In the genomic region with DNA sequence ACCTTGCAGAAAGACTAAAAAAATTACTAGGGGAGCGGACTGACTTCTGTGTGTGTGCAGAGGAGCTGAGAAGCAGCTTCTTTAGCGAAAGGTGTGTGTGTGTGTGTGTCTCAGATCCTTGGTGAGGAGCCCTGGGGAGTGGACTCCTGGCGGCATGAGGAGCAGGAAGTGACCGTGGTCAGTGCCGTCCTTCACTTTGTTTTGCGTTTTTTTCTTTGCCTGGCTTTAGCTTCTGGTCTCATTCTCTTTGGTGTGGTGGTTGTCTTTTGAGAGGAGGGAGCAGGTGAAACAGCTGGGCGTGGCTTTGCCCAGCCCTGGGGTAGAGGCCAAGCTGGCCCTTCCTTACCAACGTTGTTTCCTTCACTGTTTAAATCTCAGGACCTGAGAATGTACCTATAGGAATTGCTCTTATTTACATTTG, we compare ENCODE assay signal across 8 cellular contexts. TPM values are rescaled to one million over a fixed set of nuclear protein-coding genes. Genes with fewer than 3 reads are reported as not detected.
DNase-seq lines count a peak whose midpoint lies in the region; ATAC-seq and TF ChIP-seq lines count a peak whose summit lies in the region.

No MANE protein-coding gene starts in this region.

- peaks cover 28% of the 10 kb centered on the region for H3K36me3 Mint-ChIP-seq in brain

- DNase-seq in Jurkat, Clone E6-1 (ENCODE audit: low read depth, low spot score) = no peak
- no peak for DNase-seq in stimulated activated CD4-positive, alpha-beta T cell treated with anti-CD3 and anti-CD28 coated beads, Interleukin-1b, Interleukin-23, amount 100 ng/mL, for 48 hours
- no peak for DNase-seq in NCI-H2029 (lab: John Stamatoyannopoulos, UW)

- H3K9ac ChIP-seq in BLaER1 treated with 17β-estradiol and CSF1 and Interleukin-3, amounts not matched to agents 10 nM and 100 nM = peak overlapping the region; percentile 88 to 98 (median 95)
- H3K9ac ChIP-seq in mucosa of stomach (ENCODE audit: low read length) = peak overlapping the region; percentile 6

- H3K9me3 ChIP-seq in BLaER1 treated with 17β-estradiol and CSF1 and Interleukin-3, amounts not matched to agents 10 nM and 100 nM (replicated peaks in 1 of 11) = no peaks in the 10 kb centered on the region; a peak in 1 of 22 replicates
- H3K9me3 ChIP-seq in mucosa of stomach (ENCODE audit: control insufficient read depth, low read length) = no peaks in the 10 kb centered on the region

- TF ChIP-seq CTCF in brain (conservative IDR thresholded peaks at IDR 0.05) = no peak

- H3K4me1 ChIP-seq in BLaER1 treated with 17β-estradiol and CSF1 and Interleukin-3, amounts not matched to agents 10 nM and 100 nM = peaks cover 32 to 71% (median 57%) of the 10 kb centered on the region in 10 experiments
- H3K4me1 ChIP-seq in mucosa of stomach (ENCODE audit: control insufficient read depth, insufficient read depth, low read length) = peaks cover 19% of the 10 kb centered on the region

- H3K4me1 Mint-ChIP-seq in brain = peaks cover 49% of the 10 kb centered on the region

- ATAC-seq in HG03097 (IDR thresholded peaks at IDR 0.05; ENCODE audit: low FRiP score, unreplicated experiment) (no peak), GM18858 (IDR thresholded peaks at IDR 0.05; ENCODE audit: unreplicated experiment) (no peak)

- H3K4me3 Mint-ChIP-seq in brain = peak overlapping the region; percentile 94 to 98 (median 97)

- H3K4me3 ChIP-seq in BLaER1 treated with 17β-estradiol and CSF1 and Interleukin-3, amounts not matched to agents 10 nM and 100 nM = peak overlapping the region; percentile 77 to 99 (median 96)
- peak overlapping the region; percentile 92 for H3K4me3 ChIP-seq in Jurkat, Clone E6-1 (ENCODE audit: low read length)
- peak overlapping the region; percentile 7 for H3K4me3 ChIP-seq in mucosa of stomach (ENCODE audit: low read length)

- peaks cover 0 to 6% (median 2%) of the 10 kb centered on the region in 5 experiments for H3K9me3 Mint-ChIP-seq in brain

- peak overlapping the region; percentile 83 to 98 (median 91) for H3K4me2 ChIP-seq in BLaER1 treated with 17β-estradiol and CSF1 and Interleukin-3, amounts not matched to agents 10 nM and 100 nM

- peaks cover 10 to 22% (median 17%) of the 10 kb centered on the region in 11 experiments for H3K27me3 ChIP-seq in BLaER1 treated with 17β-estradiol and CSF1 and Interleukin-3, amounts not matched to agents 10 nM and 100 nM
- H3K27me3 ChIP-seq in mucosa of stomach (ENCODE audit: control insufficient read depth, insufficient read depth, low read length) = peaks cover 1% of the 10 kb centered on the region

- peak overlapping the region in 6 of 11 experiments; percentile 0 to 95 (median 34); a peak in 9 of 22 replicates for H3K27ac ChIP-seq in BLaER1 treated with 17β-estradiol and CSF1 and Interleukin-3, amounts not matched to agents 10 nM and 100 nM

- H3K27me3 Mint-ChIP-seq in brain = peaks cover 29% of the 10 kb centered on the region

- peaks cover 50 to 66% (median 64%) of the 10 kb centered on the region in 11 experiments for H4K20me1 ChIP-seq in BLaER1 treated with 17β-estradiol and CSF1 and Interleukin-3, amounts not matched to agents 10 nM and 100 nM

- H3K27ac Mint-ChIP-seq in brain = peak overlapping the region; percentile 59 to 99 (median 77)

- peaks cover 5 to 48% (median 32%) of the 10 kb centered on the region in 11 experiments; a peak in 21 of 22 replicates for H3K36me3 ChIP-seq in BLaER1 treated with 17β-estradiol and CSF1 and Interleukin-3, amounts not matched to agents 10 nM and 100 nM
- no peaks in the 10 kb centered on the region for H3K36me3 ChIP-seq in mucosa of stomach (ENCODE audit: control insufficient read depth, insufficient read depth, low read length)

RNA-seq across cellular contexts. Expression of a gene that starts 1.9 kb away (rescaled TPM):
- 38.2 TPM for polyA plus RNA-seq in Jurkat, Clone E6-1 (2012; ENCODE audit: insufficient read depth, insufficient read length)
- 10.0 TPM for polyA plus RNA-seq in brain (ENCODE audit: insufficient read depth, low read depth, low replicate concordance)

RNA-seq across cellular contexts. Expression of a gene that starts 27.8 kb away (rescaled TPM):
- 31.7 TPM for polyA plus RNA-seq in Jurkat, Clone E6-1 (2012; ENCODE audit: insufficient read depth, insufficient read length)
- 22.4 TPM for polyA plus RNA-seq in brain (ENCODE audit: insufficient read depth, low read depth, low replicate concordance)

Comparison
In these comparisons a context has a peak if more than half of its experiments do, and no peak if none do; other contexts are left out.
1. H3K4me3 ChIP-seq: peak in every context shown above with its lines; median percentile 96 in BLaER1 treated with 17β-estradiol and CSF1 and Interleukin-3, amounts not matched to agents 10 nM and 100 nM; 92 in Jurkat, Clone E6-1; 7 in mucosa of stomach.